ENCODE assay signal across 21 cellular contexts in genomic region chr20:51739722-51740249, GRCh38. TPM values are rescaled to one million over a fixed set of nuclear protein-coding genes. Genes with fewer than 3 reads are reported as not detected.
A peak's percentile ranks its signal among the peaks of the same experiment; 100 is the strongest.
DNase-seq lines count a peak whose midpoint lies in the region; ATAC-seq and TF ChIP-seq lines count a peak whose summit lies in the region.
"Had no signal": no experiment of that assay in that cellular context is flagged by ENCODE, and none has a peak within 500 bp of the region (broad histone marks: within the 10 kb centered on the region; RNA-seq: fewer than 3 reads in every experiment).

No MANE protein-coding gene starts in this region.

- WGBS in IMR-90 (ENCODE audit: extremely low coverage in 2 of 2, insufficient read length in 1 of 2), 2 experiments = no CpG with 5 or more reads among the region's 4 CpGs
- WGBS in neuronal stem cell (ENCODE audit: extremely low coverage in 2 of 2, insufficient read length in 2 of 2, insufficient replicate concordance in 1 of 2), 2 donors = no CpG with 5 or more reads among the region's 4 CpGs

- H3K18ac ChIP-seq in IMR-90 (ENCODE audit: low read depth, low read length) = no peak overlapping the region
- H3K18ac ChIP-seq in neuronal stem cell (ENCODE audit: low read length) = peak overlapping the region; percentile 35

- no peak overlapping the region for H2BK20ac ChIP-seq in IMR-90 (ENCODE audit: low read depth, low read length)

- H2AK9ac ChIP-seq in IMR-90 (replicated peaks; ENCODE audit: low read depth, low read length, poor library complexity) = peak overlapping the region; percentile 35

- TF ChIP-seq RAD21 in IMR-90 (IDR thresholded peaks at IDR 0.05; ENCODE audit: low read length) = no peak

- POLR2A ChIA-PET in Caco-2 (lab: Charles Lee) (no interaction called here), IMR-90 (lab: Charles Lee; ENCODE audit: unreplicated experiment) (no interaction called here)

- no peak overlapping the region for H2BK120ac ChIP-seq in IMR-90 (ENCODE audit: low read depth, low read length)
- no peak overlapping the region for H2BK120ac ChIP-seq in neuronal stem cell (ENCODE audit: low read depth, low read length)

- in situ Hi-C loops in IMR-90 (cut with MboI; ENCODE audit: low sequenced_read_pairs) = no loop called here

- H4K5ac ChIP-seq in IMR-90 (ENCODE audit: low read depth, low read length) = no peak overlapping the region

- H3K4me1 ChIP-seq in Caco-2 (peaks cover 42% of the 10 kb centered on the region), IMR-90 (ENCODE audit: control insufficient read depth, insufficient read depth, low read length) (peaks cover 12% of the 10 kb centered on the region), neuronal stem cell (ENCODE audit: control insufficient read depth in 2 of 2, insufficient read depth in 1 of 2, low read depth in 1 of 2, low read length in 2 of 2) (peaks cover 0 to 4% of the 10 kb centered on the region in 2 donors)

- H2BK5ac ChIP-seq in IMR-90 (ENCODE audit: low read depth, low read length, poor library complexity, severe bottlenecking) (no peak overlapping the region), neuronal stem cell (ENCODE audit: low read length) (no peak overlapping the region)

- dilution Hi-C loops in IMR-90 (cut with HindIII; ENCODE audit: low sequenced_read_pairs, unreplicated experiment) = no loop called here

- BruUV-seq in Caco-2 (replicated peaks; lab: Mats Ljungman, UMichigan) = no TSS peak
- no TSS peak for BruUV-seq in IMR-90 (replicated peaks; lab: Mats Ljungman, UMichigan)

- H4K91ac ChIP-seq in IMR-90 (ENCODE audit: insufficient read depth, low read depth, low read length) = peak overlapping the region; percentile 6; the same call in 1 of the 2 replicates
- H4K91ac ChIP-seq in neuronal stem cell (ENCODE audit: low read depth, low read length, poor library complexity) = no peak overlapping the region

- H3K4me1 Mint-ChIP-seq in Caco-2 (ENCODE audit: low read depth, unreplicated experiment) = peaks cover 61% of the 10 kb centered on the region
- no peaks in the 10 kb centered on the region for H3K4me1 Mint-ChIP-seq in activated naive CD8-positive, alpha-beta T cell treated with anti-CD3 and anti-CD28 coated beads, Interleukin-2, amount 50 U/mL, for 24 hours

- H3K27me3 Mint-ChIP-seq in Caco-2 (ENCODE audit: insufficient read depth, unreplicated experiment) = no peaks in the 10 kb centered on the region
- no peaks in the 10 kb centered on the region for H3K27me3 Mint-ChIP-seq in activated naive CD8-positive, alpha-beta T cell treated with anti-CD3 and anti-CD28 coated beads, Interleukin-2, amount 50 U/mL, for 24 hours

- peaks cover 20% of the 10 kb centered on the region for H3K9me1 ChIP-seq in IMR-90 (ENCODE audit: insufficient read depth, low read length)

- peaks cover 5% of the 10 kb centered on the region; the same call in 1 of the 2 replicates for H4K20me1 ChIP-seq in IMR-90 (ENCODE audit: insufficient read depth, low read length)

- H3K23ac ChIP-seq in IMR-90 (ENCODE audit: low read depth, low read length) (no peak overlapping the region), neuronal stem cell (ENCODE audit: low read depth, low read length, poor library complexity) (no peak overlapping the region)

- no peaks in the 10 kb centered on the region; the same call in 1 of the 2 replicates for H3K36me3 ChIP-seq in Caco-2 (ENCODE audit: control insufficient read depth, insufficient read depth, low read length)
- H3K36me3 ChIP-seq in IMR-90 (ENCODE audit: control insufficient read depth, insufficient read depth, low read length) = no peaks in the 10 kb centered on the region
- no peaks in the 10 kb centered on the region for H3K36me3 ChIP-seq in neuronal stem cell (replicated peaks in 1 of 2; ENCODE audit: control insufficient read depth in 2 of 2, insufficient read depth in 2 of 2, low read length in 2 of 2)

- H4K8ac ChIP-seq in IMR-90 (ENCODE audit: low read depth in 2 of 2, low read length in 2 of 2) = no peak overlapping the region
- no peak overlapping the region for H4K8ac ChIP-seq in neuronal stem cell (ENCODE audit: low read depth, low read length)

- H3K9ac ChIP-seq in IMR-90 (ENCODE audit: low read depth, low read length) (no peak overlapping the region), neuronal stem cell (ENCODE audit: low read depth, low read length, poor library complexity) (no peak overlapping the region)
- H3K9ac ChIP-seq: GM23248, KMS-11 had no signal

- H2AFZ ChIP-seq in IMR-90 (replicated peaks; ENCODE audit: low read length, poor library complexity) = no peak overlapping the region
- H2AFZ ChIP-seq in neuronal stem cell (ENCODE audit: low read length) = no peak overlapping the region
- H2AFZ ChIP-seq: GM23248 had no signal

- H3K27ac ChIP-seq in IMR-90 (ENCODE audit: insufficient read depth, low read length) (no peak overlapping the region), neuronal stem cell (replicated peaks; ENCODE audit: low read length) (no peak overlapping the region)
- H3K27ac ChIP-seq: GM23248, KMS-11 had no signal

- H2BK15ac ChIP-seq in IMR-90 (ENCODE audit: low read depth, low read length) (no peak overlapping the region), neuronal stem cell (ENCODE audit: low read length) (no peak overlapping the region)

- intact Hi-C loops in Caco-2 (cut with micrococcal nuclease; ENCODE audit: unreplicated experiment) (no loop called here), IMR-90 (cut with micrococcal nuclease) (no loop called here)

- no peak overlapping the region for H3K56ac ChIP-seq in IMR-90 (ENCODE audit: extremely low read depth, insufficient read depth, low read length)

- TF ChIP-seq CTCF in Caco-2 (IDR thresholded peaks at IDR 0.05; ENCODE audit: insufficient read depth in 1 of 2, low read depth in 1 of 2, low read length in 1 of 2, severe bottlenecking in 1 of 2, unreplicated experiment in 1 of 2) (no peak), IMR-90 (conservative IDR thresholded peaks at IDR 0.05; ENCODE audit: low read depth, low read length) (no peak)

- peak overlapping the region; percentile 70; the same call in 1 of the 2 replicates for H3K14ac ChIP-seq in IMR-90 (replicated peaks; ENCODE audit: low read depth, low read length)
- H3K14ac ChIP-seq in neuronal stem cell (ENCODE audit: low read length) = no peak overlapping the region

- no peak overlapping the region for H3K4me3 Mint-ChIP-seq in Caco-2 (ENCODE audit: unreplicated experiment)
- H3K4me3 Mint-ChIP-seq in activated naive CD8-positive, alpha-beta T cell treated with anti-CD3 and anti-CD28 coated beads, Interleukin-2, amount 50 U/mL, for 24 hours = no peak overlapping the region
- H3K4me3 Mint-ChIP-seq: CD14-positive monocyte had no signal

- H3K27me3 ChIP-seq in Caco-2 (replicated peaks; ENCODE audit: control insufficient read depth, insufficient read depth, low read length) (no peaks in the 10 kb centered on the region), IMR-90 (ENCODE audit: control insufficient read depth, insufficient read depth, low read length) (no peaks in the 10 kb centered on the region), neuronal stem cell (ENCODE audit: control insufficient read depth in 3 of 3, insufficient read depth in 3 of 3, low read depth in 1 of 3, low read length in 3 of 3) (no peaks in the 10 kb centered on the region)

- 0 out of 2 replicates have a peak overlapping the region, but pooled peaks have one; percentile 26 for H3K4ac ChIP-seq in IMR-90 (ENCODE audit: low read depth, low read length)
- H3K4ac ChIP-seq in neuronal stem cell (ENCODE audit: low read length) = no peak overlapping the region

- H3K36me3 Mint-ChIP-seq in Caco-2 (ENCODE audit: insufficient read depth, unreplicated experiment) = peaks cover 13% of the 10 kb centered on the region
- H3K36me3 Mint-ChIP-seq in activated naive CD8-positive, alpha-beta T cell treated with anti-CD3 and anti-CD28 coated beads, Interleukin-2, amount 50 U/mL, for 24 hours (ENCODE audit: low read depth) = no peaks in the 10 kb centered on the region
- H3K36me3 Mint-ChIP-seq: CD14-positive monocyte had no signal

- H3K4me3 ChIP-seq in Caco-2 (ENCODE audit: low read depth, low read length) = no peak overlapping the region
- H3K4me3 ChIP-seq in IMR-90 (ENCODE audit: insufficient read depth, low read depth, low read length) = no peak overlapping the region
- no peak overlapping the region for H3K4me3 ChIP-seq in neuronal stem cell (ENCODE audit: low read length in 2 of 2)
- H3K4me3 ChIP-seq: GM12878, GM23248 had no signal

- peak overlapping the region; percentile 13 for H3K27ac Mint-ChIP-seq in Caco-2 (ENCODE audit: unreplicated experiment)
- no peak overlapping the region for H3K27ac Mint-ChIP-seq in activated naive CD8-positive, alpha-beta T cell treated with anti-CD3 and anti-CD28 coated beads, Interleukin-2, amount 50 U/mL, for 24 hours

- CTCF ChIA-PET in Caco-2 (lab: Charles Lee) = interaction anchor here (0.6 kb wide), 1 partner anchor 23 kb away, joined by 3 read pairs; no protein-coding TSS in a partner anchor
- CTCF ChIA-PET in IMR-90 (lab: Yijun Ruan, JAX) = no interaction called here

- no peak overlapping the region for H2BK12ac ChIP-seq in neuronal stem cell (ENCODE audit: low read length)

- H3K4me2 ChIP-seq in IMR-90 (ENCODE audit: low read depth, low read length) = no peak overlapping the region
- no peak overlapping the region for H3K4me2 ChIP-seq in neuronal stem cell (ENCODE audit: insufficient read depth, low read length, poor library complexity, severe bottlenecking)
- H3K4me2 ChIP-seq: KMS-11 had no signal

- H3K9me3 ChIP-seq in Caco-2 = no peaks in the 10 kb centered on the region
- H3K9me3 ChIP-seq in IMR-90 (ENCODE audit: control insufficient read depth, insufficient read depth, low read length) = no peaks in the 10 kb centered on the region
- peaks cover 0 to 2% of the 10 kb centered on the region in 2 donors for H3K9me3 ChIP-seq in neuronal stem cell (replicated peaks in 1 of 2; ENCODE audit: control insufficient read depth in 2 of 2, insufficient read depth in 1 of 2, low read depth in 1 of 2, low read length in 2 of 2)

- H2AK5ac ChIP-seq in IMR-90 (ENCODE audit: low read depth, low read length) (no peak overlapping the region), neuronal stem cell (ENCODE audit: low read depth, low read length) (no peak overlapping the region)

- TF ChIP-seq POLR2A in IMR-90 (IDR thresholded peaks at IDR 0.05; ENCODE audit: low read depth, low read length) = no peak

- H3K9me3 Mint-ChIP-seq in Caco-2 (ENCODE audit: unreplicated experiment) = no peaks in the 10 kb centered on the region
- no peaks in the 10 kb centered on the region for H3K9me3 Mint-ChIP-seq in activated naive CD8-positive, alpha-beta T cell treated with anti-CD3 and anti-CD28 coated beads, Interleukin-2, amount 50 U/mL, for 24 hours

- ATAC-seq in IMR-90 (ENCODE audit: low read depth) (no peak), GM18520 (IDR thresholded peaks at IDR 0.05; ENCODE audit: unreplicated experiment) (no peak), GM21825 (IDR thresholded peaks at IDR 0.05; ENCODE audit: unreplicated experiment) (no peak)
- ATAC-seq in activated naive CD8-positive, alpha-beta T cell treated with anti-CD3 and anti-CD28 coated beads, Interleukin-2, amount 50 U/mL, for 24 hours = no peak
- ATAC-seq: GM12878 had no signal

- DNase-seq in Caco-2 = no peak
- DNase-seq in IMR-90 = no peak
- DNase-seq in medulla oblongata (ENCODE audit: extremely low spot score) = peak; percentile 62
- no peak for DNase-seq in neuronal stem cell (ENCODE audit: low spot score)
- no peak for DNase-seq in activated naive CD8-positive, alpha-beta T cell treated with anti-CD3 and anti-CD28 coated beads, Interleukin-2, amount 50 U/mL, for 24 hours
- DNase-seq in NCI-H2171 (lab: John Stamatoyannopoulos, UW) = no peak
- DNase-seq: DMS79 treated with DMSO at 0.1 percent for 48 hours, GM23248, HCEC 1CT, NCI-H1105, NCI-H146, NCI-H2029, NCI-H226, NCI-H524, NCI-H82, Right ventricle myocardium superior had no signal

- peaks cover 20 to 83% of the 10 kb centered on the region in 2 experiments for H3K79me1 ChIP-seq in IMR-90 (ENCODE audit: low read depth in 1 of 2, low read length in 2 of 2)
- H3K79me1 ChIP-seq in neuronal stem cell (ENCODE audit: low read depth, low read length) = peaks cover 3% of the 10 kb centered on the region

RNA-seq across cellular contexts. Expression of gene ATP9A, which starts 28.4 kb away (rescaled TPM):
- total RNA-seq in Caco-2 (2022) (102 and 104 TPM in 2 replicates), IMR-90 (2012; rRNA removed) (22.4 and 23.3 TPM in 2 replicates)
- 10.4 and 10.6 TPM in 2 replicates for polyA plus RNA-seq in IMR-90 (2012; rRNA removed)
- 5.8 and 7.8 TPM in 2 replicates for polyA plus RNA-seq in IMR-90 (2012; cell fraction: cytosol; rRNA removed)
- 6.6 and 12.1 TPM in 2 replicates for polyA plus RNA-seq in IMR-90 (2012; cell fraction: nucleus; rRNA removed; ENCODE audit: low replicate concordance)
- 8.4 TPM for polyA plus RNA-seq in neuronal stem cell (2013, experiment 1 of 2)
- 8.9 TPM for polyA plus RNA-seq in neuronal stem cell (2013, experiment 2 of 2)
- polyA plus RNA-seq: CD14-positive monocyte had no signal
